42 cellular contexts compared by ENCODE assay signal in genomic region chr5:95385334-95385733, GRCh38. TPM values are rescaled to one million over a fixed set of nuclear protein-coding genes. Genes with fewer than 3 reads are reported as not detected.
"Had no signal": no experiment of that assay in that cellular context is flagged by ENCODE, and none has a peak within 500 bp of the region (broad histone marks: within the 10 kb centered on the region; RNA-seq: fewer than 3 reads in every experiment).

No MANE protein-coding gene starts in this region.

- H3K27ac ChIP-seq: adrenal gland, body of pancreas, brain microvascular endothelial cell, breast epithelium, cardiac muscle cell, VCaP had no signal

- H3K4me1 Mint-ChIP-seq: activated CD4-positive, alpha-beta T cell treated with anti-CD3 and anti-CD28 coated beads, Interleukin-2, amount 10 ng/mL, durations not matched to agents 24 days and 14 days had no signal

- FAIRE-seq: astrocyte, TTC549 had no signal

- H3K36me3 Mint-ChIP-seq: activated CD4-positive, alpha-beta memory T cell treated with anti-CD3 and anti-CD28 coated beads for 36 hours; activated naive CD4-positive, alpha-beta T cell treated with anti-CD3 and anti-CD28 coated beads, Interleukin-2, amount 50 U/mL, for 72 hours; activated naive CD8-positive, alpha-beta T cell treated with anti-CD3 and anti-CD28 coated beads for 36 hours had no signal

- H3K27me3 ChIP-seq: adrenal gland, body of pancreas, brain microvascular endothelial cell, breast epithelium, cardiac muscle cell had no signal

- H3K4me3 ChIP-seq: adrenal gland, body of pancreas, breast epithelium, cardiac muscle cell had no signal

- H3K9me3 ChIP-seq: adrenal gland, body of pancreas had no signal

- H3K4me3 Mint-ChIP-seq: activated B cell treated with CpG ODN at 0.5 μM for 24 hours; activated CD4-positive, alpha-beta memory T cell treated with anti-CD3 and anti-CD28 coated beads for 36 hours; activated CD4-positive, alpha-beta T cell treated with anti-CD3 and anti-CD28 coated beads, Interleukin-2, amount 10 ng/mL, durations not matched to agents 24 days and 14 days; activated CD8-positive, alpha-beta T cell treated with anti-CD3 and anti-CD28 coated beads for 36 hours; activated naive CD4-positive, alpha-beta T cell treated with anti-CD3 and anti-CD28 coated beads for 36 hours; activated naive CD8-positive, alpha-beta T cell treated with anti-CD3 and anti-CD28 coated beads for 36 hours; activated T-cell treated with anti-CD3 and anti-CD28 coated beads, Interleukin-2, amount 50 U/mL, for 4 hours; activated T-cell treated with anti-CD3 and anti-CD28 coated beads, Interleukin-2, amount 50 U/mL, for 72 hours; activated T-helper 1 cell treated with anti-CD3 and anti-CD28 coated beads, Interleukin-12 subunit alpha, Interleukin-12 subunit beta, Interleukin-2, Interleukin-4 antibody, amounts not matched to agents 30 ng/mL and 10 ng/mL and 1 ng/mL, durations not matched to agents 14 hours and 24 hours and 36 hours; activated T-helper 17 cell treated with anti-CD3 and anti-CD28 coated beads, Interleukin-2, amount 50 U/mL, for 72 hours; central memory CD8-positive, alpha-beta T cell; T-helper 1 cell treated with Interleukin-12 subunit alpha and Interleukin-12 subunit beta and Interleukin-4 antibody, amounts not matched to agents 30 μg/mL and 1 μg/mL, for 36 hours; T-helper 2 cell treated with Interferon-gamma antibody and Interleukin-4, amounts not matched to agents 5 μg/mL and 100 μg/mL, for 36 hours had no signal

- H3K27me3 Mint-ChIP-seq: activated B cell treated with CpG ODN at 0.5 μM for 24 hours; activated CD4-positive, alpha-beta T cell treated with anti-CD3 and anti-CD28 coated beads, Interleukin-2, amount 10 ng/mL, durations not matched to agents 24 days and 14 days; central memory CD8-positive, alpha-beta T cell had no signal

- ATAC-seq: activated CD8-positive, alpha-beta T cell treated with anti-CD3 and anti-CD28 coated beads for 36 hours; activated naive CD4-positive, alpha-beta T cell treated with anti-CD3 and anti-CD28 coated beads, Interleukin-2, amount 50 U/mL, for 72 hours; activated T-cell treated with anti-CD3 and anti-CD28 coated beads, Interleukin-2, amount 50 U/mL, for 4 hours; activated T-cell treated with anti-CD3 and anti-CD28 coated beads, Interleukin-2, amount 50 U/mL, for 72 hours; activated T-helper 17 cell treated with anti-CD3 and anti-CD28 coated beads, Interleukin-2, amount 50 U/mL, for 72 hours; body of pancreas had no signal

- H3K4me1 ChIP-seq: adrenal gland, body of pancreas, breast epithelium had no signal

- H3K9me3 Mint-ChIP-seq: activated CD4-positive, alpha-beta memory T cell treated with anti-CD3 and anti-CD28 coated beads for 36 hours; activated CD4-positive, alpha-beta T cell treated with anti-CD3 and anti-CD28 coated beads, Interleukin-2, amount 10 ng/mL, durations not matched to agents 24 days and 14 days; activated CD8-positive, alpha-beta T cell treated with anti-CD3 and anti-CD28 coated beads for 36 hours; activated naive CD4-positive, alpha-beta T cell treated with anti-CD3 and anti-CD28 coated beads for 36 hours; activated naive CD8-positive, alpha-beta T cell treated with anti-CD3 and anti-CD28 coated beads for 36 hours; activated T-cell treated with anti-CD3 and anti-CD28 coated beads, Interleukin-2, amount 50 U/mL, for 4 hours; activated T-helper 1 cell treated with anti-CD3 and anti-CD28 coated beads, Interleukin-12 subunit alpha, Interleukin-12 subunit beta, Interleukin-2, Interleukin-4 antibody, amounts not matched to agents 30 ng/mL and 10 ng/mL and 1 ng/mL, durations not matched to agents 14 hours and 24 hours and 36 hours; activated T-helper 17 cell treated with anti-CD3 and anti-CD28 coated beads, Interleukin-2, amount 50 U/mL, for 72 hours; central memory CD8-positive, alpha-beta T cell; T-helper 1 cell treated with Interleukin-12 subunit alpha and Interleukin-12 subunit beta and Interleukin-4 antibody, amounts not matched to agents 30 μg/mL and 1 μg/mL, for 36 hours had no signal

- DNase-seq: activated B cell treated with CpG ODN at 0.5 μM for 24 hours; activated CD4-positive, alpha-beta memory T cell treated with anti-CD3 and anti-CD28 coated beads for 36 hours; activated CD4-positive, alpha-beta T cell treated with anti-CD3 and anti-CD28 coated beads for 4 hours; activated CD4-positive, alpha-beta T cell treated with anti-CD3 and anti-CD28 coated beads, Interleukin-2, amount 10 ng/mL, durations not matched to agents 24 days and 14 days; activated CD4-positive, alpha-beta T cell treated with anti-CD3 and anti-CD28 coated beads, Interleukin-2, amount 50 U/mL, for 1 hour; activated CD4-positive, alpha-beta T cell treated with anti-CD3 and anti-CD28 coated beads, Interleukin-2, amount 50 U/mL, for 4 hours; activated CD4-positive, CD25-positive, alpha-beta regulatory T cell treated with anti-CD3 and anti-CD28 coated beads, Interleukin-2, amount 50 U/mL, for 72 hours; activated CD8-positive, alpha-beta memory T cell treated with anti-CD3 and anti-CD28 coated beads, Interleukin-2, amount 50 U/mL, for 4 hours; activated CD8-positive, alpha-beta T cell treated with anti-CD3 and anti-CD28 coated beads for 36 hours; activated effector memory CD4-positive, alpha-beta T cell treated with anti-CD3 and anti-CD28 coated beads, Interleukin-2, amount 50 U/mL, for 16 hours; activated gamma-delta T cell treated with Interleukin-2 at 50 U/mL for 16 hours; activated naive CD4-positive, alpha-beta T cell; activated naive CD4-positive, alpha-beta T cell treated with anti-CD3 and anti-CD28 coated beads for 36 hours; activated naive CD4-positive, alpha-beta T cell treated with anti-CD3 and anti-CD28 coated beads, Interleukin-2, amount 50 U/mL, for 16 hours; activated naive CD8-positive, alpha-beta T cell treated with anti-CD3 and anti-CD28 coated beads for 36 hours; activated T-cell treated with anti-CD3 and anti-CD28 coated beads for 4 hours; activated T-cell treated with anti-CD3 and anti-CD28 coated beads, Interleukin-2, amount 50 U/mL, for 1 hour; activated T-cell treated with anti-CD3 and anti-CD28 coated beads, Interleukin-2, amount 50 U/mL, for 4 hours; activated T-cell treated with anti-CD3 and anti-CD28 coated beads, Interleukin-2, amount 50 U/mL, for 72 hours; adrenal gland; amniotic stem cell; aorta; body of pancreas; brain microvascular endothelial cell; caudate nucleus; cerebellar nuclear complex; T-helper 1 cell; T-helper 2 cell; T-helper 9 cell had no signal

- H3K36me3 ChIP-seq: adrenal gland, brain microvascular endothelial cell, breast epithelium, cardiac muscle cell had no signal

- H3K27ac Mint-ChIP-seq: activated B cell treated with CpG ODN at 0.5 μM for 24 hours; activated CD4-positive, alpha-beta memory T cell treated with anti-CD3 and anti-CD28 coated beads for 36 hours; activated CD4-positive, alpha-beta T cell treated with anti-CD3 and anti-CD28 coated beads, Interleukin-2, amount 10 ng/mL, durations not matched to agents 24 days and 14 days; activated CD8-positive, alpha-beta T cell treated with anti-CD3 and anti-CD28 coated beads for 36 hours; activated naive CD4-positive, alpha-beta T cell treated with anti-CD3 and anti-CD28 coated beads for 36 hours; activated naive CD4-positive, alpha-beta T cell treated with anti-CD3 and anti-CD28 coated beads, Interleukin-2, amount 50 U/mL, for 72 hours; activated naive CD8-positive, alpha-beta T cell treated with anti-CD3 and anti-CD28 coated beads for 36 hours; activated T-cell treated with anti-CD3 and anti-CD28 coated beads, Interleukin-2, amount 50 U/mL, for 72 hours; activated T-helper 1 cell treated with anti-CD3 and anti-CD28 coated beads, Interleukin-12 subunit alpha, Interleukin-12 subunit beta, Interleukin-2, Interleukin-4 antibody, amounts not matched to agents 30 ng/mL and 10 ng/mL and 1 ng/mL, durations not matched to agents 14 hours and 24 hours and 36 hours; activated T-helper 17 cell treated with anti-CD3 and anti-CD28 coated beads, Interleukin-2, amount 50 U/mL, for 72 hours; T-helper 1 cell treated with Interleukin-12 subunit alpha and Interleukin-12 subunit beta and Interleukin-4 antibody, amounts not matched to agents 30 μg/mL and 1 μg/mL, for 36 hours; T-helper 2 cell treated with Interferon-gamma antibody and Interleukin-4, amounts not matched to agents 5 μg/mL and 100 μg/mL, for 36 hours had no signal

RNA-seq across cellular contexts. Expression of gene FAM81B, which starts 5.8 kb away (rescaled TPM):
- total RNA-seq: activated B cell treated with CpG ODN at 0.5 μM for 24 hours; activated CD4-positive, alpha-beta memory T cell treated with anti-CD3 and anti-CD28 coated beads for 36 hours; activated CD4-positive, alpha-beta T cell treated with anti-CD3 and anti-CD28 coated beads, Interleukin-2, amount 10 ng/mL, durations not matched to agents 24 days and 14 days; activated CD8-positive, alpha-beta memory T cell treated with anti-CD3 and anti-CD28 coated beads for 36 hours; activated CD8-positive, alpha-beta T cell treated with anti-CD3 and anti-CD28 coated beads for 36 hours; activated naive CD4-positive, alpha-beta T cell treated with anti-CD3 and anti-CD28 coated beads for 36 hours; activated naive CD4-positive, alpha-beta T cell treated with anti-CD3 and anti-CD28 coated beads, Interleukin-2, amount 50 U/mL, for 72 hours; activated naive CD8-positive, alpha-beta T cell treated with anti-CD3 and anti-CD28 coated beads for 36 hours; activated T-cell treated with anti-CD3 and anti-CD28 coated beads, Interleukin-2, amount 50 U/mL, for 4 hours; activated T-cell treated with anti-CD3 and anti-CD28 coated beads, Interleukin-2, amount 50 U/mL, for 72 hours; activated T-helper 1 cell treated with anti-CD3 and anti-CD28 coated beads, Interleukin-12 subunit alpha, Interleukin-12 subunit beta, Interleukin-2, Interleukin-4 antibody, amounts not matched to agents 30 ng/mL and 10 ng/mL and 1 ng/mL, durations not matched to agents 14 hours and 24 hours and 36 hours; activated T-helper 17 cell treated with anti-CD3 and anti-CD28 coated beads, Interleukin-2, amount 50 U/mL, for 72 hours; aorta; cardiac muscle cell; chondrocyte had no signal
- polyA plus RNA-seq: aorta, cardiac muscle cell had no signal
